1 cellular context compared by ENCODE assay signal in the genomic region with DNA sequence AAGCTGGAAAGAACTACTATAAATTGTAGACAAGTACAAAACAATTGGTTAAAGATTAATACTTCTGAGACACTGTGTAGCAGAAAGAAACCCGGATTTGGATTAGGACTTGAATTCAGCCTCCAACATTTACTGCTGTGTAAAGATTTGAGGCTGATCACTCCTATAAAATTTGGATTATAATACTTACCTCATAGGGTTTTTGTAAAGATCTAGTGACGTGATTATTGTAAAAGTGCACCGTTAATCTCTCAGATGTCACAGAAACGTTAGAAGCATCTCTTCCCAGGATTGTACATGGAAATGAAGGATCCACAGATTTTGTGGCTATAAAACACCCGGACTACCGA.
TF ChIP-seq lines count a peak whose summit lies in the region.

No MANE protein-coding gene starts in this region.

TF ChIP-seq in HepG2, 621 proteins besides CTCF, POLR2A, EP300 and RAD21 (continued from another document):
- TF ChIP-seq ZNF264 (CRISPR knock-in tag; IDR thresholded peaks at IDR 0.05) (no peak), CREB1 (IDR thresholded peaks at IDR 0.05) (peak; percentile 31), CREB1 (CRISPR knock-in tag; IDR thresholded peaks at IDR 0.05) (no peak), ZNF260 (CRISPR knock-in tag; IDR thresholded peaks at IDR 0.05; ENCODE audit: borderline replicate concordance, low read depth) (no peak), PHF5A (CRISPR knock-in tag; IDR thresholded peaks at IDR 0.05; ENCODE audit: low read depth, unreplicated experiment) (no peak), STAT5B (CRISPR knock-in tag; IDR thresholded peaks at IDR 0.05) (no peak), SCMH1 (CRISPR knock-in tag; IDR thresholded peaks at IDR 0.05; ENCODE audit: borderline replicate concordance) (no peak), ZNF326 (CRISPR knock-in tag; IDR thresholded peaks at IDR 0.05; ENCODE audit: borderline replicate concordance) (no peak), ISL2 (CRISPR knock-in tag; IDR thresholded peaks at IDR 0.05) (no peak; the same call in 1 of the 2 replicates)
TF ChIP-seq in HepG2: peak in this region for 2.
